In the genomic region with DNA sequence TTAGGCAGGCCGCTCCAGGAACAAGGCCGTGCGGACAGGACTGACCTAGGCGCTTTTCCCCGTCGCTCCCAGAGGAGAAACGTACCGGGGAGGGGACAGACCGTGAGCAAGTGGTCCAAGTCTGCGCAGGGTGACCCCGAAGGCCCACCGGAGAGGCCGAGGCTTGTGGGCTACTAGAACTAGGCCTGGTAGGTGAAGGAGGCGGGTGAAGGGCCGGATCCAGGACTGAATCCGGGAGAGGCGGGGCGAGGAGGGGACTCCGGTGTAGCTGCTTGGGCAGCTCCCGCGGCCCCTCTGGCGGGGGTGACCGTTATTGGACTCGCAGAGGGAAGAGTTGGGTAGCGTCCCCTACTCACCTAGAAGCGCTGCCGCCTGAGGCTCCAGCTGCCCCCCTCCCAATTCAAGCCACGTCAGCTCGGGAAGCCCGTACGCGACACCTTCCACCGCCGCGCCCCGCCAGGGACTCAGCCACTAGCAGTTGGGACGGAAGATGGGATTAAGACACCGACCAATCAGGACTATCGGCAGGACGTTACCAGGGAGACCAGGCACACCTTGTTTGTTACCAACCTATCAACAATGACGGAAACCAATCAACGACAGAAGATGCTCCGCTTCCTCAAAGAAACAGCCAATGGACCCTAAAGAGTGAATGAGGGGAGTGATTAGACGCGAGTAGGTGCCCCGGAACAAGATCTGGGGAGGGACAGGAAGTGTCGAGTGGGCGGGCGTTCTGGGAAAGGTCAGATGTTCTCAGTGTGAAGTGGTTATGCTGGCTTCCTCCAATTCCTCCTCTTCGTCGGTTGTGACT, we compare ENCODE assay signal across 1 cellular context.
TF ChIP-seq lines count a peak whose summit lies in the region.

A gene with protein sequence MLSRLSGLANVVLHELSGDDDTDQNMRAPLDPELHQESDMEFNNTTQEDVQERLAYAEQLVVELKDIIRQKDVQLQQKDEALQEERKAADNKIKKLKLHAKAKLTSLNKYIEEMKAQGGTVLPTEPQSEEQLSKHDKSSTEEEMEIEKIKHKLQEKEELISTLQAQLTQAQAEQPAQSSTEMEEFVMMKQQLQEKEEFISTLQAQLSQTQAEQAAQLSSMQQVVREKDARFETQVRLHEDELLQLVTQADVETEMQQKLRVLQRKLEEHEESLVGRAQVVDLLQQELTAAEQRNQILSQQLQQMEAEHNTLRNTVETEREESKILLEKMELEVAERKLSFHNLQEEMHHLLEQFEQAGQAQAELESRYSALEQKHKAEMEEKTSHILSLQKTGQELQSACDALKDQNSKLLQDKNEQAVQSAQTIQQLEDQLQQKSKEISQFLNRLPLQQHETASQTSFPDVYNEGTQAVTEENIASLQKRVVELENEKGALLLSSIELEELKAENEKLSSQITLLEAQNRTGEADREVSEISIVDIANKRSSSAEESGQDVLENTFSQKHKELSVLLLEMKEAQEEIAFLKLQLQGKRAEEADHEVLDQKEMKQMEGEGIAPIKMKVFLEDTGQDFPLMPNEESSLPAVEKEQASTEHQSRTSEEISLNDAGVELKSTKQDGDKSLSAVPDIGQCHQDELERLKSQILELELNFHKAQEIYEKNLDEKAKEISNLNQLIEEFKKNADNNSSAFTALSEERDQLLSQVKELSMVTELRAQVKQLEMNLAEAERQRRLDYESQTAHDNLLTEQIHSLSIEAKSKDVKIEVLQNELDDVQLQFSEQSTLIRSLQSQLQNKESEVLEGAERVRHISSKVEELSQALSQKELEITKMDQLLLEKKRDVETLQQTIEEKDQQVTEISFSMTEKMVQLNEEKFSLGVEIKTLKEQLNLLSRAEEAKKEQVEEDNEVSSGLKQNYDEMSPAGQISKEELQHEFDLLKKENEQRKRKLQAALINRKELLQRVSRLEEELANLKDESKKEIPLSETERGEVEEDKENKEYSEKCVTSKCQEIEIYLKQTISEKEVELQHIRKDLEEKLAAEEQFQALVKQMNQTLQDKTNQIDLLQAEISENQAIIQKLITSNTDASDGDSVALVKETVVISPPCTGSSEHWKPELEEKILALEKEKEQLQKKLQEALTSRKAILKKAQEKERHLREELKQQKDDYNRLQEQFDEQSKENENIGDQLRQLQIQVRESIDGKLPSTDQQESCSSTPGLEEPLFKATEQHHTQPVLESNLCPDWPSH (N-terminal part only) (minus strand): TSS at position 466 of the 811 bp plus-strand sequence. CDS start 18,770 bp downstream, outside the sequence.

TF ChIP-seq in K562, 482 proteins besides CTCF, POLR2A, EP300 and RAD21 (continued from another document and continues in another):
- TF ChIP-seq ZNF445 (CRISPR knock-in tag; IDR thresholded peaks at IDR 0.05; ENCODE audit: low read depth): no peak
- TF ChIP-seq FOXK2 (conservative IDR thresholded peaks at IDR 0.05 in 1 of 2, IDR thresholded peaks at IDR 0.05 in 1 of 2; ENCODE audit: low read depth in 2 of 2): peak; percentile 92 to 96
- no peak for TF ChIP-seq FOXK1 (CRISPR knock-in tag; IDR thresholded peaks at IDR 0.05; ENCODE audit: borderline replicate concordance)
- no peak for TF ChIP-seq GATAD2B (IDR thresholded peaks at IDR 0.05; ENCODE audit: borderline replicate concordance)
- TF ChIP-seq POLR2H (tag; IDR thresholded peaks at IDR 0.05; ENCODE audit: low read depth): peak; percentile 93
- TF ChIP-seq MIER1 (IDR thresholded peaks at IDR 0.05; ENCODE audit: low read depth): no peak
- TF ChIP-seq, protein P1, sequence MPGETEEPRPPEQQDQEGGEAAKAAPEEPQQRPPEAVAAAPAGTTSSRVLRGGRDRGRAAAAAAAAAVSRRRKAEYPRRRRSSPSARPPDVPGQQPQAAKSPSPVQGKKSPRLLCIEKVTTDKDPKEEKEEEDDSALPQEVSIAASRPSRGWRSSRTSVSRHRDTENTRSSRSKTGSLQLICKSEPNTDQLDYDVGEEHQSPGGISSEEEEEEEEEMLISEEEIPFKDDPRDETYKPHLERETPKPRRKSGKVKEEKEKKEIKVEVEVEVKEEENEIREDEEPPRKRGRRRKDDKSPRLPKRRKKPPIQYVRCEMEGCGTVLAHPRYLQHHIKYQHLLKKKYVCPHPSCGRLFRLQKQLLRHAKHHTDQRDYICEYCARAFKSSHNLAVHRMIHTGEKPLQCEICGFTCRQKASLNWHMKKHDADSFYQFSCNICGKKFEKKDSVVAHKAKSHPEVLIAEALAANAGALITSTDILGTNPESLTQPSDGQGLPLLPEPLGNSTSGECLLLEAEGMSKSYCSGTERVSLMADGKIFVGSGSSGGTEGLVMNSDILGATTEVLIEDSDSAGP (CRISPR knock-in tag; IDR thresholded peaks at IDR 0.05): no peak
- TF ChIP-seq, protein P2, sequence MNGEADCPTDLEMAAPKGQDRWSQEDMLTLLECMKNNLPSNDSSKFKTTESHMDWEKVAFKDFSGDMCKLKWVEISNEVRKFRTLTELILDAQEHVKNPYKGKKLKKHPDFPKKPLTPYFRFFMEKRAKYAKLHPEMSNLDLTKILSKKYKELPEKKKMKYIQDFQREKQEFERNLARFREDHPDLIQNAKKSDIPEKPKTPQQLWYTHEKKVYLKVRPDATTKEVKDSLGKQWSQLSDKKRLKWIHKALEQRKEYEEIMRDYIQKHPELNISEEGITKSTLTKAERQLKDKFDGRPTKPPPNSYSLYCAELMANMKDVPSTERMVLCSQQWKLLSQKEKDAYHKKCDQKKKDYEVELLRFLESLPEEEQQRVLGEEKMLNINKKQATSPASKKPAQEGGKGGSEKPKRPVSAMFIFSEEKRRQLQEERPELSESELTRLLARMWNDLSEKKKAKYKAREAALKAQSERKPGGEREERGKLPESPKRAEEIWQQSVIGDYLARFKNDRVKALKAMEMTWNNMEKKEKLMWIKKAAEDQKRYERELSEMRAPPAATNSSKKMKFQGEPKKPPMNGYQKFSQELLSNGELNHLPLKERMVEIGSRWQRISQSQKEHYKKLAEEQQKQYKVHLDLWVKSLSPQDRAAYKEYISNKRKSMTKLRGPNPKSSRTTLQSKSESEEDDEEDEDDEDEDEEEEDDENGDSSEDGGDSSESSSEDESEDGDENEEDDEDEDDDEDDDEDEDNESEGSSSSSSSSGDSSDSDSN (IDR thresholded peaks at IDR 0.05; ENCODE audit: borderline replicate concordance in 1 of 2, low read depth in 2 of 2, low read length in 2 of 2): 0 out of 4 replicates have a peak, but pooled peaks of 1 of the 2 experiments have one; percentile 62
- TF ChIP-seq ZNF311 (CRISPR knock-in tag; IDR thresholded peaks at IDR 0.05): no peak
- TF ChIP-seq ZNF551 (CRISPR knock-in tag; IDR thresholded peaks at IDR 0.05): no peak
- TF ChIP-seq GATAD2A (IDR thresholded peaks at IDR 0.05): no peak
- TF ChIP-seq, protein P3, sequence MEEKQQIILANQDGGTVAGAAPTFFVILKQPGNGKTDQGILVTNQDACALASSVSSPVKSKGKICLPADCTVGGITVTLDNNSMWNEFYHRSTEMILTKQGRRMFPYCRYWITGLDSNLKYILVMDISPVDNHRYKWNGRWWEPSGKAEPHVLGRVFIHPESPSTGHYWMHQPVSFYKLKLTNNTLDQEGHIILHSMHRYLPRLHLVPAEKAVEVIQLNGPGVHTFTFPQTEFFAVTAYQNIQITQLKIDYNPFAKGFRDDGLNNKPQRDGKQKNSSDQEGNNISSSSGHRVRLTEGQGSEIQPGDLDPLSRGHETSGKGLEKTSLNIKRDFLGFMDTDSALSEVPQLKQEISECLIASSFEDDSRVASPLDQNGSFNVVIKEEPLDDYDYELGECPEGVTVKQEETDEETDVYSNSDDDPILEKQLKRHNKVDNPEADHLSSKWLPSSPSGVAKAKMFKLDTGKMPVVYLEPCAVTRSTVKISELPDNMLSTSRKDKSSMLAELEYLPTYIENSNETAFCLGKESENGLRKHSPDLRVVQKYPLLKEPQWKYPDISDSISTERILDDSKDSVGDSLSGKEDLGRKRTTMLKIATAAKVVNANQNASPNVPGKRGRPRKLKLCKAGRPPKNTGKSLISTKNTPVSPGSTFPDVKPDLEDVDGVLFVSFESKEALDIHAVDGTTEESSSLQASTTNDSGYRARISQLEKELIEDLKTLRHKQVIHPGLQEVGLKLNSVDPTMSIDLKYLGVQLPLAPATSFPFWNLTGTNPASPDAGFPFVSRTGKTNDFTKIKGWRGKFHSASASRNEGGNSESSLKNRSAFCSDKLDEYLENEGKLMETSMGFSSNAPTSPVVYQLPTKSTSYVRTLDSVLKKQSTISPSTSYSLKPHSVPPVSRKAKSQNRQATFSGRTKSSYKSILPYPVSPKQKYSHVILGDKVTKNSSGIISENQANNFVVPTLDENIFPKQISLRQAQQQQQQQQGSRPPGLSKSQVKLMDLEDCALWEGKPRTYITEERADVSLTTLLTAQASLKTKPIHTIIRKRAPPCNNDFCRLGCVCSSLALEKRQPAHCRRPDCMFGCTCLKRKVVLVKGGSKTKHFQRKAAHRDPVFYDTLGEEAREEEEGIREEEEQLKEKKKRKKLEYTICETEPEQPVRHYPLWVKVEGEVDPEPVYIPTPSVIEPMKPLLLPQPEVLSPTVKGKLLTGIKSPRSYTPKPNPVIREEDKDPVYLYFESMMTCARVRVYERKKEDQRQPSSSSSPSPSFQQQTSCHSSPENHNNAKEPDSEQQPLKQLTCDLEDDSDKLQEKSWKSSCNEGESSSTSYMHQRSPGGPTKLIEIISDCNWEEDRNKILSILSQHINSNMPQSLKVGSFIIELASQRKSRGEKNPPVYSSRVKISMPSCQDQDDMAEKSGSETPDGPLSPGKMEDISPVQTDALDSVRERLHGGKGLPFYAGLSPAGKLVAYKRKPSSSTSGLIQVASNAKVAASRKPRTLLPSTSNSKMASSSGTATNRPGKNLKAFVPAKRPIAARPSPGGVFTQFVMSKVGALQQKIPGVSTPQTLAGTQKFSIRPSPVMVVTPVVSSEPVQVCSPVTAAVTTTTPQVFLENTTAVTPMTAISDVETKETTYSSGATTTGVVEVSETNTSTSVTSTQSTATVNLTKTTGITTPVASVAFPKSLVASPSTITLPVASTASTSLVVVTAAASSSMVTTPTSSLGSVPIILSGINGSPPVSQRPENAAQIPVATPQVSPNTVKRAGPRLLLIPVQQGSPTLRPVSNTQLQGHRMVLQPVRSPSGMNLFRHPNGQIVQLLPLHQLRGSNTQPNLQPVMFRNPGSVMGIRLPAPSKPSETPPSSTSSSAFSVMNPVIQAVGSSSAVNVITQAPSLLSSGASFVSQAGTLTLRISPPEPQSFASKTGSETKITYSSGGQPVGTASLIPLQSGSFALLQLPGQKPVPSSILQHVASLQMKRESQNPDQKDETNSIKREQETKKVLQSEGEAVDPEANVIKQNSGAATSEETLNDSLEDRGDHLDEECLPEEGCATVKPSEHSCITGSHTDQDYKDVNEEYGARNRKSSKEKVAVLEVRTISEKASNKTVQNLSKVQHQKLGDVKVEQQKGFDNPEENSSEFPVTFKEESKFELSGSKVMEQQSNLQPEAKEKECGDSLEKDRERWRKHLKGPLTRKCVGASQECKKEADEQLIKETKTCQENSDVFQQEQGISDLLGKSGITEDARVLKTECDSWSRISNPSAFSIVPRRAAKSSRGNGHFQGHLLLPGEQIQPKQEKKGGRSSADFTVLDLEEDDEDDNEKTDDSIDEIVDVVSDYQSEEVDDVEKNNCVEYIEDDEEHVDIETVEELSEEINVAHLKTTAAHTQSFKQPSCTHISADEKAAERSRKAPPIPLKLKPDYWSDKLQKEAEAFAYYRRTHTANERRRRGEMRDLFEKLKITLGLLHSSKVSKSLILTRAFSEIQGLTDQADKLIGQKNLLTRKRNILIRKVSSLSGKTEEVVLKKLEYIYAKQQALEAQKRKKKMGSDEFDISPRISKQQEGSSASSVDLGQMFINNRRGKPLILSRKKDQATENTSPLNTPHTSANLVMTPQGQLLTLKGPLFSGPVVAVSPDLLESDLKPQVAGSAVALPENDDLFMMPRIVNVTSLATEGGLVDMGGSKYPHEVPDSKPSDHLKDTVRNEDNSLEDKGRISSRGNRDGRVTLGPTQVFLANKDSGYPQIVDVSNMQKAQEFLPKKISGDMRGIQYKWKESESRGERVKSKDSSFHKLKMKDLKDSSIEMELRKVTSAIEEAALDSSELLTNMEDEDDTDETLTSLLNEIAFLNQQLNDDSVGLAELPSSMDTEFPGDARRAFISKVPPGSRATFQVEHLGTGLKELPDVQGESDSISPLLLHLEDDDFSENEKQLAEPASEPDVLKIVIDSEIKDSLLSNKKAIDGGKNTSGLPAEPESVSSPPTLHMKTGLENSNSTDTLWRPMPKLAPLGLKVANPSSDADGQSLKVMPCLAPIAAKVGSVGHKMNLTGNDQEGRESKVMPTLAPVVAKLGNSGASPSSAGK (IDR thresholded peaks at IDR 0.05): no peak
- no peak for TF ChIP-seq MECOM (CRISPR knock-in tag; IDR thresholded peaks at IDR 0.05)
- no peak for TF ChIP-seq HNRNPK (IDR thresholded peaks at IDR 0.05; ENCODE audit: low read depth, low read length, poor library complexity, severe bottlenecking)
- TF ChIP-seq NFE2 (IDR thresholded peaks at IDR 0.05; ENCODE audit: low read depth): no peak
- TF ChIP-seq, protein P4, sequence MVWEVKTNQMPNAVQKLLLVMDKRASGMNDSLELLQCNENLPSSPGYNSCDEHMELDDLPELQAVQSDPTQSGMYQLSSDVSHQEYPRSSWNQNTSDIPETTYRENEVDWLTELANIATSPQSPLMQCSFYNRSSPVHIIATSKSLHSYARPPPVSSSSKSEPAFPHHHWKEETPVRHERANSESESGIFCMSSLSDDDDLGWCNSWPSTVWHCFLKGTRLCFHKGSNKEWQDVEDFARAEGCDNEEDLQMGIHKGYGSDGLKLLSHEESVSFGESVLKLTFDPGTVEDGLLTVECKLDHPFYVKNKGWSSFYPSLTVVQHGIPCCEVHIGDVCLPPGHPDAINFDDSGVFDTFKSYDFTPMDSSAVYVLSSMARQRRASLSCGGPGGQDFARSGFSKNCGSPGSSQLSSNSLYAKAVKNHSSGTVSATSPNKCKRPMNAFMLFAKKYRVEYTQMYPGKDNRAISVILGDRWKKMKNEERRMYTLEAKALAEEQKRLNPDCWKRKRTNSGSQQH (CRISPR knock-in tag; IDR thresholded peaks at IDR 0.05): no peak
- TF ChIP-seq BCL6 (CRISPR knock-in tag; IDR thresholded peaks at IDR 0.05): no peak
- TF ChIP-seq NONO (IDR thresholded peaks at IDR 0.05; ENCODE audit: low read depth in 2 of 2, low read length in 1 of 2): no peak
- TF ChIP-seq GTF2E2 (tag; IDR thresholded peaks at IDR 0.05): peak; percentile 62; the same call in 1 of the 2 replicates
- TF ChIP-seq PTBP1 (IDR thresholded peaks at IDR 0.05; ENCODE audit: low read depth, low read length): no peak
- no peak for TF ChIP-seq ZKSCAN8 (CRISPR knock-in tag; IDR thresholded peaks at IDR 0.05)
